ENCODE assay signal across 15 cellular contexts in genomic region chr1:36236302-36236701, GRCh38. TPM values are rescaled to one million over a fixed set of nuclear protein-coding genes. Genes with fewer than 3 reads are reported as not detected.
A peak's percentile ranks its signal among the peaks of the same experiment; 100 is the strongest.
DNase-seq lines count a peak whose midpoint lies in the region; ATAC-seq and TF ChIP-seq lines count a peak whose summit lies in the region.
"Had no signal": no experiment of that assay in that cellular context is flagged by ENCODE, and none has a peak within 500 bp of the region (broad histone marks: within the 10 kb centered on the region; RNA-seq: fewer than 3 reads in every experiment).

No MANE protein-coding gene starts in this region.

- peak overlapping the region in 5 of 8 donors; percentile 9 to 64 (median 22) for H3K4me3 Mint-ChIP-seq in CD4-positive, alpha-beta memory T cell
- no peak overlapping the region for H3K4me3 Mint-ChIP-seq in activated T-helper 2 cell treated with anti-CD3 and anti-CD28 coated beads, Interferon-gamma antibody, Interleukin-2, Interleukin-4, amounts not matched to agents 10 μg/mL and 5 μg/mL and 100 μg/mL, durations not matched to agents 14 hours and 24 hours and 36 hours (ENCODE audit: low read depth)
- H3K4me3 Mint-ChIP-seq in nephron: no peak overlapping the region

- H3K36me3 ChIP-seq in A673 (ENCODE audit: insufficient read depth, low read length, poor library complexity, severe bottlenecking): peaks cover 31% of the 10 kb centered on the region
- H3K36me3 ChIP-seq in CD4-positive, alpha-beta memory T cell (ENCODE audit: insufficient read depth, low read length): peaks cover 36% of the 10 kb centered on the region
- peaks cover 69% of the 10 kb centered on the region for H3K36me3 ChIP-seq in MG63
- peaks cover 0 to 48% (median 12%) of the 10 kb centered on the region in 4 donors for H3K36me3 ChIP-seq in upper lobe of left lung
- H3K36me3 ChIP-seq: pancreas had no signal

- BruUV-seq in A673 (replicated peaks; lab: Mats Ljungman, UMichigan): no TSS peak

- ATAC-seq in upper lobe of left lung (ENCODE audit: low FRiP score in 2 of 2): no peak
- ATAC-seq: pancreas, SK-N-SH treated with all-trans-retinoic acid at 6 μM for 48 hours, upper lobe of right lung had no signal

- H3K4me1 ChIP-seq in A673 (ENCODE audit: insufficient read depth, low read length, poor library complexity, severe bottlenecking): peaks cover 8% of the 10 kb centered on the region
- peaks cover 79% of the 10 kb centered on the region for H3K4me1 ChIP-seq in CD4-positive, alpha-beta memory T cell (ENCODE audit: insufficient read depth, low read length)
- H3K4me1 ChIP-seq in upper lobe of left lung: peaks cover 14 to 67% (median 38%) of the 10 kb centered on the region in 4 donors

- DNase-seq in A673 (ENCODE audit: low spot score) (no peak), MG63 (no peak), NCI-H526 (lab: John Stamatoyannopoulos, UW) (no peak), upper lobe of left lung (no peak)
- DNase-seq in CD4-positive, alpha-beta memory T cell: no peak
- no peak for DNase-seq in activated T-helper 2 cell treated with anti-CD3 and anti-CD28 coated beads, Interferon-gamma antibody, Interleukin-2, Interleukin-4, amounts not matched to agents 10 μg/mL and 5 μg/mL and 100 μg/mL, durations not matched to agents 14 hours and 24 hours and 36 hours (ENCODE audit: low spot score)
- DNase-seq: activated effector memory CD4-positive, alpha-beta T cell treated with Interleukin-2 at 50 U/mL for 16 hours; brain microvascular endothelial cell; mesendoderm; MV-4-11; NCI-H2171 treated with DMSO at 0.1 percent for 48 hours; pancreas; upper lobe of right lung had no signal

- H3K27me3 ChIP-seq in A673 (replicated peaks; ENCODE audit: insufficient read depth, low read depth, low read length, poor library complexity) (no peaks in the 10 kb centered on the region), MG63 (no peaks in the 10 kb centered on the region), upper lobe of left lung (no peaks in the 10 kb centered on the region)
- no peaks in the 10 kb centered on the region for H3K27me3 ChIP-seq in CD4-positive, alpha-beta memory T cell (ENCODE audit: insufficient read depth, low read length)
- H3K27me3 ChIP-seq: brain microvascular endothelial cell, pancreas, upper lobe of right lung had no signal

- H3K27ac Mint-ChIP-seq in CD4-positive, alpha-beta memory T cell: peak overlapping the region in 6 of 7 donors; percentile 39 to 84 (median 70)
- H3K27ac Mint-ChIP-seq in activated T-helper 2 cell treated with anti-CD3 and anti-CD28 coated beads, Interferon-gamma antibody, Interleukin-2, Interleukin-4, amounts not matched to agents 10 μg/mL and 5 μg/mL and 100 μg/mL, durations not matched to agents 14 hours and 24 hours and 36 hours: peak overlapping the region; percentile 31
- H3K27ac Mint-ChIP-seq in nephron: peak overlapping the region in 2 of 3 experiments; percentile 34 to 40

- H3K27me3 Mint-ChIP-seq in CD4-positive, alpha-beta memory T cell: no peaks in the 10 kb centered on the region
- no peaks in the 10 kb centered on the region for H3K27me3 Mint-ChIP-seq in activated T-helper 2 cell treated with anti-CD3 and anti-CD28 coated beads, Interferon-gamma antibody, Interleukin-2, Interleukin-4, amounts not matched to agents 10 μg/mL and 5 μg/mL and 100 μg/mL, durations not matched to agents 14 hours and 24 hours and 36 hours (ENCODE audit: low read depth)
- H3K27me3 Mint-ChIP-seq in nephron (ENCODE audit: low read depth): no peaks in the 10 kb centered on the region

- peaks cover 32 to 60% (median 48%) of the 10 kb centered on the region in 4 donors for H3K4me1 Mint-ChIP-seq in CD4-positive, alpha-beta memory T cell
- peaks cover 15% of the 10 kb centered on the region for H3K4me1 Mint-ChIP-seq in activated T-helper 2 cell treated with anti-CD3 and anti-CD28 coated beads, Interferon-gamma antibody, Interleukin-2, Interleukin-4, amounts not matched to agents 10 μg/mL and 5 μg/mL and 100 μg/mL, durations not matched to agents 14 hours and 24 hours and 36 hours (ENCODE audit: low read depth)
- H3K4me1 Mint-ChIP-seq in nephron: peaks cover 36% of the 10 kb centered on the region

- no peaks in the 10 kb centered on the region for H3K9me3 Mint-ChIP-seq in CD4-positive, alpha-beta memory T cell
- no peaks in the 10 kb centered on the region for H3K9me3 Mint-ChIP-seq in activated T-helper 2 cell treated with anti-CD3 and anti-CD28 coated beads, Interferon-gamma antibody, Interleukin-2, Interleukin-4, amounts not matched to agents 10 μg/mL and 5 μg/mL and 100 μg/mL, durations not matched to agents 14 hours and 24 hours and 36 hours
- no peaks in the 10 kb centered on the region for H3K9me3 Mint-ChIP-seq in nephron

- POLR2A ChIA-PET in A673 (lab: Charles Lee; ENCODE audit: low non-redundant PET): no interaction called here
- POLR2A ChIA-PET in CD4-positive, alpha-beta memory T cell (lab: Charles Lee; ENCODE audit: partially characterized antibody): interaction anchor here (0.5 to 3.6 kb wide), 3 partner anchors 12 to 125 kb away, joined by 3 to 25 read pairs (median 3); partner anchors contain the start of gene THRAP3

- peaks cover 16 to 53% of the 10 kb centered on the region in 2 donors for H3K36me3 Mint-ChIP-seq in CD4-positive, alpha-beta memory T cell
- peaks cover 58% of the 10 kb centered on the region for H3K36me3 Mint-ChIP-seq in activated T-helper 2 cell treated with anti-CD3 and anti-CD28 coated beads, Interferon-gamma antibody, Interleukin-2, Interleukin-4, amounts not matched to agents 10 μg/mL and 5 μg/mL and 100 μg/mL, durations not matched to agents 14 hours and 24 hours and 36 hours (ENCODE audit: low read depth)
- H3K36me3 Mint-ChIP-seq in nephron (ENCODE audit: low read depth): peaks cover 34% of the 10 kb centered on the region

- CTCF ChIA-PET in A673 (lab: Charles Lee): interaction anchor here (0.7 kb wide), 1 partner anchor 86 kb away, joined by 5 read pairs; no protein-coding TSS in a partner anchor
- CTCF ChIA-PET in CD4-positive, alpha-beta memory T cell (lab: Charles Lee; ENCODE audit: partially characterized antibody): interaction anchor here (0.9 to 1.8 kb wide), 3 partner anchors 11 to 49 kb away, joined by 3 to 7 read pairs (median 3); no protein-coding TSS in a partner anchor

- TF ChIP-seq POLR2A in upper lobe of left lung (IDR thresholded peaks at IDR 0.05): no peak

- TF ChIP-seq CTCF in A673 (conservative IDR thresholded peaks at IDR 0.05; ENCODE audit: low read depth, low read length) (no peak), nephron (IDR thresholded peaks at IDR 0.05; ENCODE audit: unreplicated experiment in 3 of 3) (no peak), upper lobe of left lung (IDR thresholded peaks at IDR 0.05) (no peak)

- H3K27ac ChIP-seq in A673 (ENCODE audit: low read depth, low read length, poor library complexity, severe bottlenecking) (peak overlapping the region; percentile 7), upper lobe of left lung (no peak overlapping the region)
- no peak overlapping the region for H3K27ac ChIP-seq in CD4-positive, alpha-beta memory T cell (ENCODE audit: low read depth, low read length)
- H3K27ac ChIP-seq: brain microvascular endothelial cell, pancreas, upper lobe of right lung had no signal

- H3K4me3 ChIP-seq in A673 (ENCODE audit: low read depth, low read length, poor library complexity, severe bottlenecking) (no peak overlapping the region), MG63 (no peak overlapping the region), upper lobe of left lung (no peak overlapping the region)
- no peak overlapping the region for H3K4me3 ChIP-seq in CD4-positive, alpha-beta memory T cell (ENCODE audit: low read length in 2 of 2)
- H3K4me3 ChIP-seq: pancreas, upper lobe of right lung had no signal

- WGBS in upper lobe of left lung, 2 donors: 66 to 73% methylated on average over 3 of the region's 3 CpGs

- no peak for TF ChIP-seq EP300 in upper lobe of left lung (IDR thresholded peaks at IDR 0.05)

- H3K9me3 ChIP-seq in A673 (ENCODE audit: low read depth, low read length, poor library complexity, severe bottlenecking) (no peaks in the 10 kb centered on the region), MG63 (no peaks in the 10 kb centered on the region), upper lobe of left lung (no peaks in the 10 kb centered on the region)
- no peaks in the 10 kb centered on the region for H3K9me3 ChIP-seq in CD4-positive, alpha-beta memory T cell (ENCODE audit: control insufficient read depth in 1 of 2, low read length in 2 of 2)
- H3K9me3 ChIP-seq: pancreas, upper lobe of right lung had no signal

- intact Hi-C loops in A673 (cut with micrococcal nuclease; ENCODE audit: unreplicated experiment): no loop called here
- intact Hi-C loops in CD4-positive, alpha-beta memory T cell (cut with micrococcal nuclease): no loop called here
- intact Hi-C loops in activated T-helper 2 cell treated with anti-CD3 and anti-CD28 coated beads, Interferon-gamma antibody, Interleukin-2, Interleukin-4, amounts not matched to agents 10 μg/mL and 5 μg/mL and 100 μg/mL, durations not matched to agents 14 hours and 24 hours and 36 hours (cut with micrococcal nuclease): no loop called here

RNA-seq across cellular contexts. Expression of gene THRAP3, which starts 12.1 kb away (rescaled TPM):
- 133 and 143 TPM in 2 replicates for total RNA-seq in A673 (2021)
- 100 to 1,000 TPM; 127 to 130 TPM for total RNA-seq in CD4-positive, alpha-beta memory T cell
- polyA plus RNA-seq in CD4-positive, alpha-beta memory T cell: 10 to 100 TPM; 58.5 to 98.6 TPM
- 159 and 164 TPM in 2 replicates for total RNA-seq in activated T-helper 2 cell treated with anti-CD3 and anti-CD28 coated beads, Interferon-gamma antibody, Interleukin-2, Interleukin-4, amounts not matched to agents 10 μg/mL and 5 μg/mL and 100 μg/mL, durations not matched to agents 14 hours and 24 hours and 36 hours
- 77.6 and 84.6 TPM in 2 replicates for total RNA-seq in MG63 (2014; rRNA removed; shearing (Covaris generic); ENCODE audit: low replicate concordance)
- 10 to 100 TPM; 55.0 to 91.1 (median 84.0) TPM for total RNA-seq in upper lobe of left lung

Comparison
In these comparisons a context has a peak if more than half of its experiments do, and no peak if none do; other contexts are left out.
1. H3K4me3 Mint-ChIP-seq: peak in CD4-positive, alpha-beta memory T cell (5 of 8); none in activated T-helper 2 cell treated with anti-CD3 and anti-CD28 coated beads, Interferon-gamma antibody, Interleukin-2, Interleukin-4, amounts not matched to agents 10 μg/mL and 5 μg/mL and 100 μg/mL, durations not matched to agents 14 hours and 24 hours and 36 hours (single experiment) and nephron (0 of 3).
2. Peak in every context shown above with its lines, with median percentiles within 50 percentile points of each other: H3K27ac Mint-ChIP-seq.